Comparison of ENCODE assay signal across 9 cellular contexts in the genomic region with DNA sequence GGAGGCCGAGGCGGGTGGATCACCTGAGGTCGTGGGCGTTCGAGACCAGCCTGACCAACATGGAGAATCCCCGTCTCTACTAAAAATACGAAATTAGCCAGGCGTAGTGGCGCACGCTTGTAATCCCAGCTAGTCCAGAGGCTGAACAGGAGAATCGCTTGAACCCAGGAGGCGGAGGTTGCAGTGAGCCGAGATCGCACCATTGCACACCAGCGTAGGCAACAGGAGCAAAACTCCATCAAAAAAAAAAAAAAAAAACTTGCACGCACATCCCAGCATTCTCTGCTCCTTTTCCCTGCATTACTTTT. TPM values are rescaled to one million over a fixed set of nuclear protein-coding genes. Genes with fewer than 3 reads are reported as not detected.
A peak's percentile ranks its signal among the peaks of the same experiment; 100 is the strongest.
DNase-seq lines count a peak whose midpoint lies in the region; ATAC-seq and TF ChIP-seq lines count a peak whose summit lies in the region.
"Had no signal": no experiment of that assay in that cellular context is flagged by ENCODE, and none has a peak within 500 bp of the region (broad histone marks: within the 10 kb centered on the region; RNA-seq: fewer than 3 reads in every experiment).

No MANE protein-coding gene starts in this region.

- H3K4me3 Mint-ChIP-seq in activated CD8-positive, alpha-beta T cell treated with anti-CD3 and anti-CD28 coated beads, Interleukin-2, amount 10 ng/mL, durations not matched to agents 7 days and 5 days: peak overlapping the region; percentile 77
- no peak overlapping the region for H3K4me3 Mint-ChIP-seq in activated CD8-positive, alpha-beta T cell treated with anti-CD3 and anti-CD28 coated beads for 36 hours
- peak overlapping the region; percentile 67 for H3K4me3 Mint-ChIP-seq in activated naive CD8-positive, alpha-beta T cell treated with anti-CD3 and anti-CD28 coated beads for 36 hours

- intact Hi-C loops in activated CD8-positive, alpha-beta T cell treated with anti-CD3 and anti-CD28 coated beads for 36 hours (cut with micrococcal nuclease): no loop called here

- no peak for ATAC-seq in activated CD8-positive, alpha-beta T cell treated with anti-CD3 and anti-CD28 coated beads, Interleukin-2, amount 10 ng/mL, durations not matched to agents 7 days and 5 days
- no peak for ATAC-seq in activated CD8-positive, alpha-beta T cell treated with anti-CD3 and anti-CD28 coated beads for 36 hours
- ATAC-seq in thoracic aorta (ENCODE audit: insufficient number of reproducible peaks, low FRiP score, low read depth) (no peak), GM19035 (IDR thresholded peaks at IDR 0.05; ENCODE audit: unreplicated experiment) (no peak)

- CTCF ChIA-PET in activated CD8-positive, alpha-beta T cell treated with anti-CD3 and anti-CD28 coated beads, Interleukin-2, amount 10 ng/mL, durations not matched to agents 7 days and 5 days (lab: Charles Lee): interaction anchor here (0.6 to 1.0 kb wide), 2 partner anchors 9 to 30 kb away, joined by 3 to 4 read pairs; a partner anchor contains a TSS
- CTCF ChIA-PET in activated CD8-positive, alpha-beta T cell treated with anti-CD3 and anti-CD28 coated beads for 36 hours (lab: Charles Lee): interaction anchor here (4.1 to 4.9 kb wide), 2 partner anchors 10 to 66 kb away, joined by 26 to 35 read pairs; a partner anchor contains a TSS

- no peaks in the 10 kb centered on the region for H3K9me3 ChIP-seq in mucosa of rectum (ENCODE audit: control insufficient read depth in 2 of 2, low read length in 2 of 2)
- H3K9me3 ChIP-seq in thoracic aorta: no peaks in the 10 kb centered on the region

- no peak overlapping the region for H3K27ac Mint-ChIP-seq in activated CD8-positive, alpha-beta T cell treated with anti-CD3 and anti-CD28 coated beads, Interleukin-2, amount 10 ng/mL, durations not matched to agents 7 days and 5 days
- H3K27ac Mint-ChIP-seq in activated CD8-positive, alpha-beta T cell treated with anti-CD3 and anti-CD28 coated beads for 36 hours: no peak overlapping the region
- peak overlapping the region; percentile 34 for H3K27ac Mint-ChIP-seq in activated naive CD8-positive, alpha-beta T cell treated with anti-CD3 and anti-CD28 coated beads for 36 hours

- H3K27me3 ChIP-seq in mucosa of rectum (ENCODE audit: control insufficient read depth in 2 of 2, insufficient read depth in 2 of 2, low read length in 2 of 2) (no peaks in the 10 kb centered on the region), thoracic aorta (replicated peaks; ENCODE audit: insufficient read depth) (no peaks in the 10 kb centered on the region)

- DNase-seq in activated CD8-positive, alpha-beta T cell treated with anti-CD3 and anti-CD28 coated beads, Interleukin-2, amount 10 ng/mL, durations not matched to agents 7 days and 5 days: no peak
- no peak for DNase-seq in activated CD8-positive, alpha-beta T cell treated with anti-CD3 and anti-CD28 coated beads for 36 hours
- no peak for DNase-seq in activated naive CD8-positive, alpha-beta T cell treated with anti-CD3 and anti-CD28 coated beads for 36 hours
- DNase-seq in thoracic aorta (ENCODE audit: low spot score): no peak
- no peak for DNase-seq in NCI-H2107 treated with DMSO at 0.1 percent for 48 hours (lab: John Stamatoyannopoulos, UW; ENCODE audit: unreplicated experiment)
- no peak for DNase-seq in NCI-H526 (lab: John Stamatoyannopoulos, UW)

- POLR2A ChIA-PET in activated CD8-positive, alpha-beta T cell treated with anti-CD3 and anti-CD28 coated beads, Interleukin-2, amount 10 ng/mL, durations not matched to agents 7 days and 5 days (lab: Charles Lee): interaction anchor here (2.3 kb wide), 1 partner anchor 10 kb away, joined by 14 read pairs; a partner anchor contains a TSS
- POLR2A ChIA-PET in activated CD8-positive, alpha-beta T cell treated with anti-CD3 and anti-CD28 coated beads for 36 hours (lab: Charles Lee): interaction anchor here (0.7 to 3.2 kb wide), 3 partner anchors 9 to 141 kb away, joined by 3 to 31 read pairs (median 4); a partner anchor contains a TSS

- peaks cover 13% of the 10 kb centered on the region for H3K36me3 Mint-ChIP-seq in activated CD8-positive, alpha-beta T cell treated with anti-CD3 and anti-CD28 coated beads, Interleukin-2, amount 10 ng/mL, durations not matched to agents 7 days and 5 days (ENCODE audit: low read depth)
- peaks cover 6% of the 10 kb centered on the region for H3K36me3 Mint-ChIP-seq in activated CD8-positive, alpha-beta T cell treated with anti-CD3 and anti-CD28 coated beads for 36 hours (ENCODE audit: low read depth)
- H3K36me3 Mint-ChIP-seq in activated naive CD8-positive, alpha-beta T cell treated with anti-CD3 and anti-CD28 coated beads for 36 hours: peaks cover 12% of the 10 kb centered on the region

- H3K4me1 Mint-ChIP-seq in activated CD8-positive, alpha-beta T cell treated with anti-CD3 and anti-CD28 coated beads, Interleukin-2, amount 10 ng/mL, durations not matched to agents 7 days and 5 days (ENCODE audit: low read depth): peaks cover 34% of the 10 kb centered on the region
- H3K4me1 Mint-ChIP-seq in activated CD8-positive, alpha-beta T cell treated with anti-CD3 and anti-CD28 coated beads for 36 hours (ENCODE audit: low read depth): peaks cover 26% of the 10 kb centered on the region
- peaks cover 31% of the 10 kb centered on the region for H3K4me1 Mint-ChIP-seq in activated naive CD8-positive, alpha-beta T cell treated with anti-CD3 and anti-CD28 coated beads for 36 hours

- no peaks in the 10 kb centered on the region for H3K9me3 Mint-ChIP-seq in activated CD8-positive, alpha-beta T cell treated with anti-CD3 and anti-CD28 coated beads, Interleukin-2, amount 10 ng/mL, durations not matched to agents 7 days and 5 days (ENCODE audit: insufficient read depth)
- H3K9me3 Mint-ChIP-seq in activated CD8-positive, alpha-beta T cell treated with anti-CD3 and anti-CD28 coated beads for 36 hours: peaks cover 1% of the 10 kb centered on the region
- H3K9me3 Mint-ChIP-seq in activated naive CD8-positive, alpha-beta T cell treated with anti-CD3 and anti-CD28 coated beads for 36 hours: peaks cover 2% of the 10 kb centered on the region

- H3K9ac ChIP-seq in mucosa of rectum (ENCODE audit: low read depth in 1 of 2, low read length in 2 of 2): peak overlapping the region; percentile 35 to 91

- H3K27ac ChIP-seq in mucosa of rectum (ENCODE audit: low read depth in 2 of 2, low read length in 2 of 2) (peak overlapping the region; percentile 93 to 94), thoracic aorta (peak overlapping the region; percentile 99 to 100)

- H3K4me1 ChIP-seq in mucosa of rectum (ENCODE audit: control insufficient read depth in 2 of 2, insufficient read depth in 2 of 2, low read length in 2 of 2) (peaks cover 5 to 17% of the 10 kb centered on the region in 2 donors), thoracic aorta (ENCODE audit: control insufficient read depth in 1 of 2, low read depth in 2 of 2) (peaks cover 29 to 36% of the 10 kb centered on the region in 2 donors)

- H3K36me3 ChIP-seq in mucosa of rectum (ENCODE audit: control insufficient read depth in 2 of 2, insufficient read depth in 2 of 2, low read length in 2 of 2) (no peaks in the 10 kb centered on the region), thoracic aorta (no peaks in the 10 kb centered on the region)

- no peak overlapping the region for H3K4me3 ChIP-seq in mucosa of rectum (ENCODE audit: low read length in 2 of 2)
- H3K4me3 ChIP-seq in thoracic aorta: peak overlapping the region; percentile 94

- H3K27me3 Mint-ChIP-seq in activated CD8-positive, alpha-beta T cell treated with anti-CD3 and anti-CD28 coated beads, Interleukin-2, amount 10 ng/mL, durations not matched to agents 7 days and 5 days (ENCODE audit: low read depth): no peaks in the 10 kb centered on the region
- H3K27me3 Mint-ChIP-seq in activated CD8-positive, alpha-beta T cell treated with anti-CD3 and anti-CD28 coated beads for 36 hours: no peaks in the 10 kb centered on the region
- H3K27me3 Mint-ChIP-seq in activated naive CD8-positive, alpha-beta T cell treated with anti-CD3 and anti-CD28 coated beads for 36 hours: no peaks in the 10 kb centered on the region
- H3K27me3 Mint-ChIP-seq: activated CD8-positive, alpha-beta memory T cell treated with anti-CD3 and anti-CD28 coated beads, Interleukin-2, amount 10 ng/mL, durations not matched to agents 7 days and 5 days had no signal

- no peak for TF ChIP-seq CTCF in activated CD8-positive, alpha-beta T cell treated with anti-CD3 and anti-CD28 coated beads for 36 hours (IDR thresholded peaks at IDR 0.05)
- no peak for TF ChIP-seq CTCF in thoracic aorta (IDR thresholded peaks at IDR 0.05)

RNA-seq across cellular contexts. Expression of a gene that starts 0.9 kb away (rescaled TPM):
- 10 to 100 TPM; 35.1 to 37.3 TPM for total RNA-seq in activated CD8-positive, alpha-beta T cell treated with anti-CD3 and anti-CD28 coated beads, Interleukin-2, amount 10 ng/mL, durations not matched to agents 7 days and 5 days
- total RNA-seq in activated CD8-positive, alpha-beta T cell treated with anti-CD3 and anti-CD28 coated beads for 36 hours: 10 to 100 TPM; 24.1 to 24.4 TPM
- total RNA-seq in activated naive CD8-positive, alpha-beta T cell treated with anti-CD3 and anti-CD28 coated beads for 36 hours: 10 to 100 TPM; 20.9 to 23.2 TPM
- total RNA-seq in thoracic aorta: 100 to 1,000 TPM; 188 to 192 TPM

RNA-seq across cellular contexts. Expression of a gene that starts 9.2 kb away (rescaled TPM):
- 10 to 100 TPM; 62.2 to 62.4 TPM for total RNA-seq in activated CD8-positive, alpha-beta T cell treated with anti-CD3 and anti-CD28 coated beads, Interleukin-2, amount 10 ng/mL, durations not matched to agents 7 days and 5 days
- 10 to 100 TPM; 32.1 to 34.0 TPM for total RNA-seq in activated CD8-positive, alpha-beta T cell treated with anti-CD3 and anti-CD28 coated beads for 36 hours
- total RNA-seq in activated naive CD8-positive, alpha-beta T cell treated with anti-CD3 and anti-CD28 coated beads for 36 hours: 10 to 100 TPM; 30.4 to 33.5 TPM
- total RNA-seq in thoracic aorta: 10 to 100 TPM; 75.1 to 91.1 TPM

RNA-seq across cellular contexts. Expression of a gene that starts 57.9 kb away (rescaled TPM):
- total RNA-seq in activated CD8-positive, alpha-beta T cell treated with anti-CD3 and anti-CD28 coated beads, Interleukin-2, amount 10 ng/mL, durations not matched to agents 7 days and 5 days: 10 to 100 TPM in 1 of 2 experiments, 1 to 10 TPM in 1; 9.7 to 10.4 TPM
- total RNA-seq in activated CD8-positive, alpha-beta T cell treated with anti-CD3 and anti-CD28 coated beads for 36 hours: 1 to 10 TPM; 4.8 to 6.5 TPM
- total RNA-seq in activated naive CD8-positive, alpha-beta T cell treated with anti-CD3 and anti-CD28 coated beads for 36 hours: 1 to 10 TPM; 6.0 to 6.5 TPM
- 10 to 100 TPM; 29.5 to 48.7 TPM for total RNA-seq in thoracic aorta

Comparison
In these comparisons a context has a peak if more than half of its experiments do, and no peak if none do; other contexts are left out.
1. RNA of a gene that starts 0.9 kb away (total RNA-seq): 188 to 192 TPM in thoracic aorta; 35.1 to 37.3 TPM in activated CD8-positive, alpha-beta T cell treated with anti-CD3 and anti-CD28 coated beads, Interleukin-2, amount 10 ng/mL, durations not matched to agents 7 days and 5 days, 24.1 to 24.4 TPM in activated CD8-positive, alpha-beta T cell treated with anti-CD3 and anti-CD28 coated beads for 36 hours and 20.9 to 23.2 TPM in activated naive CD8-positive, alpha-beta T cell treated with anti-CD3 and anti-CD28 coated beads for 36 hours; every median in the first group is over 4 times any median in the second.